19 cellular contexts compared by ENCODE assay signal in genomic region chr5:62969409-62970120, GRCh38.
"Had no signal": no experiment of that assay in that cellular context is flagged by ENCODE, and none has a peak within 500 bp of the region (broad histone marks: within the 10 kb centered on the region; RNA-seq: fewer than 3 reads in every experiment).

No MANE protein-coding gene starts in this region.

- H3K27me3 ChIP-seq: body of pancreas, colonic mucosa, esophagus squamous epithelium, neural progenitor cell, ovary, tibial artery, uterus had no signal

- H3K9me3 ChIP-seq: colonic mucosa, ovary, uterus had no signal

- H3K27ac ChIP-seq: body of pancreas, colonic mucosa, esophagus squamous epithelium, neural progenitor cell, ovary, tibial artery, uterus had no signal

- H3K4me1 ChIP-seq: body of pancreas, colonic mucosa, esophagus squamous epithelium, neural progenitor cell, tibial artery, uterus had no signal

- DNase-seq: activated CD4-positive, alpha-beta T cell treated with anti-CD3 and anti-CD28 coated beads, Interleukin-2, amount 50 U/mL, for 48 hours; activated effector memory CD4-positive, alpha-beta T cell treated with anti-CD3 and anti-CD28 coated beads, Interleukin-2, amount 50 U/mL, for 16 hours; activated T-cell treated with anti-CD3 and anti-CD28 coated beads, Interleukin-2, amount 50 U/mL, for 4 hours; amniotic stem cell; body of pancreas; caudate nucleus; colonic mucosa; esophagus squamous epithelium; immature natural killer cell; midbrain; ovary; stimulated activated naive B cell treated with anti-CD40 and anti-IgM and Interleukin-4, amounts not matched to agents 10 μg/mL and 1 μg/mL and 100 μg/mL, for 72 hours; T-cell; T1000; tibial artery; uterus had no signal

- H3K4me2 ChIP-seq: neural progenitor cell had no signal

- ATAC-seq: activated naive CD4-positive, alpha-beta T cell treated with anti-CD3 and anti-CD28 coated beads, Interleukin-2, amount 50 U/mL, for 72 hours; activated T-cell treated with anti-CD3 and anti-CD28 coated beads, Interleukin-2, amount 50 U/mL, for 4 hours; body of pancreas; stimulated activated naive B cell treated with anti-CD40 and anti-IgM and Interleukin-4, amounts not matched to agents 10 μg/mL and 1 μg/mL and 100 μg/mL, for 72 hours; T-cell had no signal

- H3K36me3 ChIP-seq: colonic mucosa, esophagus squamous epithelium, neural progenitor cell, ovary, tibial artery, uterus had no signal

- H2AFZ ChIP-seq: neural progenitor cell had no signal

- H3K4me3 ChIP-seq: body of pancreas, colonic mucosa, esophagus squamous epithelium, lung, neural progenitor cell, ovary, tibial artery, uterus had no signal
